2 cellular contexts compared by ENCODE assay signal in the genomic region with DNA sequence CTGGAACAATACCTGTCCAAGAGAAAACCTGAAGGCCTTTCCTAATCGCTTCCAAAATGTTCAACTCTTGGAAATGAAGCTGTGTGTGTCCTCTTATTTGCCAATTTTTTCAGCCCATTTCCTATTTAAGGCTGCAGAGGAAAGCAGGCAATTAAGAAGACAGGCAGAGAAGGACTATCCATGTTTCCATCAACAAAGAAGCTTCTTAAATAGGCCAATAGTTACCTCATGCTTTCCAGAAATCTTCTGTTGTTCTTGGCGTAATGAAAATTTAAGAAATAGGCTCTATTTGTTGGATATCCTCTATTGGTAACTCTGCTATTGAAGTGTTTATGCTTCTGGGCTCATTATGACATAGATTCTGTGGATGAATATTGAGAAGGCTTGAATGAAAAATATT.
TF ChIP-seq lines count a peak whose summit lies in the region.

No MANE protein-coding gene starts in this region.

TF ChIP-seq in GM23338, 12 proteins besides CTCF, POLR2A, EP300 and RAD21 (continued from another document):
- TF ChIP-seq, protein P1, sequence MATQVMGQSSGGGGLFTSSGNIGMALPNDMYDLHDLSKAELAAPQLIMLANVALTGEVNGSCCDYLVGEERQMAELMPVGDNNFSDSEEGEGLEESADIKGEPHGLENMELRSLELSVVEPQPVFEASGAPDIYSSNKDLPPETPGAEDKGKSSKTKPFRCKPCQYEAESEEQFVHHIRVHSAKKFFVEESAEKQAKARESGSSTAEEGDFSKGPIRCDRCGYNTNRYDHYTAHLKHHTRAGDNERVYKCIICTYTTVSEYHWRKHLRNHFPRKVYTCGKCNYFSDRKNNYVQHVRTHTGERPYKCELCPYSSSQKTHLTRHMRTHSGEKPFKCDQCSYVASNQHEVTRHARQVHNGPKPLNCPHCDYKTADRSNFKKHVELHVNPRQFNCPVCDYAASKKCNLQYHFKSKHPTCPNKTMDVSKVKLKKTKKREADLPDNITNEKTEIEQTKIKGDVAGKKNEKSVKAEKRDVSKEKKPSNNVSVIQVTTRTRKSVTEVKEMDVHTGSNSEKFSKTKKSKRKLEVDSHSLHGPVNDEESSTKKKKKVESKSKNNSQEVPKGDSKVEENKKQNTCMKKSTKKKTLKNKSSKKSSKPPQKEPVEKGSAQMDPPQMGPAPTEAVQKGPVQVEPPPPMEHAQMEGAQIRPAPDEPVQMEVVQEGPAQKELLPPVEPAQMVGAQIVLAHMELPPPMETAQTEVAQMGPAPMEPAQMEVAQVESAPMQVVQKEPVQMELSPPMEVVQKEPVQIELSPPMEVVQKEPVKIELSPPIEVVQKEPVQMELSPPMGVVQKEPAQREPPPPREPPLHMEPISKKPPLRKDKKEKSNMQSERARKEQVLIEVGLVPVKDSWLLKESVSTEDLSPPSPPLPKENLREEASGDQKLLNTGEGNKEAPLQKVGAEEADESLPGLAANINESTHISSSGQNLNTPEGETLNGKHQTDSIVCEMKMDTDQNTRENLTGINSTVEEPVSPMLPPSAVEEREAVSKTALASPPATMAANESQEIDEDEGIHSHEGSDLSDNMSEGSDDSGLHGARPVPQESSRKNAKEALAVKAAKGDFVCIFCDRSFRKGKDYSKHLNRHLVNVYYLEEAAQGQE (IDR thresholded peaks at IDR 0.05; ENCODE audit: unreplicated experiment), result no peak

TF ChIP-seq in K562, 482 proteins besides CTCF, POLR2A, EP300 and RAD21 (continued from another document):
- TF ChIP-seq, protein P2, sequence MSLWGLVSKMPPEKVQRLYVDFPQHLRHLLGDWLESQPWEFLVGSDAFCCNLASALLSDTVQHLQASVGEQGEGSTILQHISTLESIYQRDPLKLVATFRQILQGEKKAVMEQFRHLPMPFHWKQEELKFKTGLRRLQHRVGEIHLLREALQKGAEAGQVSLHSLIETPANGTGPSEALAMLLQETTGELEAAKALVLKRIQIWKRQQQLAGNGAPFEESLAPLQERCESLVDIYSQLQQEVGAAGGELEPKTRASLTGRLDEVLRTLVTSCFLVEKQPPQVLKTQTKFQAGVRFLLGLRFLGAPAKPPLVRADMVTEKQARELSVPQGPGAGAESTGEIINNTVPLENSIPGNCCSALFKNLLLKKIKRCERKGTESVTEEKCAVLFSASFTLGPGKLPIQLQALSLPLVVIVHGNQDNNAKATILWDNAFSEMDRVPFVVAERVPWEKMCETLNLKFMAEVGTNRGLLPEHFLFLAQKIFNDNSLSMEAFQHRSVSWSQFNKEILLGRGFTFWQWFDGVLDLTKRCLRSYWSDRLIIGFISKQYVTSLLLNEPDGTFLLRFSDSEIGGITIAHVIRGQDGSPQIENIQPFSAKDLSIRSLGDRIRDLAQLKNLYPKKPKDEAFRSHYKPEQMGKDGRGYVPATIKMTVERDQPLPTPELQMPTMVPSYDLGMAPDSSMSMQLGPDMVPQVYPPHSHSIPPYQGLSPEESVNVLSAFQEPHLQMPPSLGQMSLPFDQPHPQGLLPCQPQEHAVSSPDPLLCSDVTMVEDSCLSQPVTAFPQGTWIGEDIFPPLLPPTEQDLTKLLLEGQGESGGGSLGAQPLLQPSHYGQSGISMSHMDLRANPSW (CRISPR knock-in tag; IDR thresholded peaks at IDR 0.05), result no peak
- no peak for TF ChIP-seq ZNF583 (CRISPR knock-in tag; IDR thresholded peaks at IDR 0.05)
- no peak for TF ChIP-seq YY1 (IDR thresholded peaks at IDR 0.05; ENCODE audit: borderline replicate concordance in 1 of 3, control insufficient read depth in 1 of 3, extremely low read depth in 1 of 3, insufficient read depth in 3 of 3, insufficient read length in 1 of 3, insufficient replicate concordance in 2 of 3, low read depth in 1 of 3, low read length in 2 of 3)
- TF ChIP-seq MCM3 (IDR thresholded peaks at IDR 0.05), result no peak
